ENCODE assay signal across 13 cellular contexts in genomic region chr16:85903576-85903975, GRCh38. TPM values are rescaled to one million over a fixed set of nuclear protein-coding genes. Genes with fewer than 3 reads are reported as not detected.
DNase-seq lines count a peak whose midpoint lies in the region; ATAC-seq and TF ChIP-seq lines count a peak whose summit lies in the region.
"Had no signal": no experiment of that assay in that cellular context is flagged by ENCODE, and none has a peak within 500 bp of the region (broad histone marks: within the 10 kb centered on the region; RNA-seq: fewer than 3 reads in every experiment).

No MANE protein-coding gene starts in this region.

- H3K4ac ChIP-seq in trophoblast cell (ENCODE audit: low read depth, low read length): no peak overlapping the region

- H3K18ac ChIP-seq in trophoblast cell (ENCODE audit: low read length): no peak overlapping the region

- H3K4me3 ChIP-seq in mucosa of descending colon (no peak overlapping the region), trophoblast cell (ENCODE audit: low read depth, low read length) (no peak overlapping the region)

- H4K12ac ChIP-seq in trophoblast cell (ENCODE audit: low read depth, low read length): no peak overlapping the region

- ATAC-seq in GM18909 (IDR thresholded peaks at IDR 0.05; ENCODE audit: poor library complexity, unreplicated experiment) (peak; percentile 32), mucosa of descending colon (peak; percentile 2)
- ATAC-seq: Panc1 had no signal

- no peak overlapping the region for H3K27ac ChIP-seq in trophoblast cell (ENCODE audit: low read depth, low read length)

- no peaks in the 10 kb centered on the region for H3K36me3 ChIP-seq in mucosa of descending colon (ENCODE audit: low read depth)
- H3K36me3 ChIP-seq in trophoblast cell (ENCODE audit: control insufficient read depth in 1 of 2, insufficient read depth in 2 of 2, low read length in 2 of 2): peaks cover 5 to 15% of the 10 kb centered on the region in 2 experiments

- no peak overlapping the region for H3K14ac ChIP-seq in trophoblast cell (ENCODE audit: low read length)

- H3K4me1 ChIP-seq in mucosa of descending colon (ENCODE audit: low read depth) (peaks cover 14% of the 10 kb centered on the region), trophoblast cell (ENCODE audit: control insufficient read depth in 1 of 2, insufficient read depth in 2 of 2, low read length in 2 of 2) (peaks cover 7% of the 10 kb centered on the region in 2 experiments)

- H3K4me2 ChIP-seq in trophoblast cell (ENCODE audit: low read length): no peak overlapping the region

- H3K9ac ChIP-seq in trophoblast cell (ENCODE audit: low read length): no peak overlapping the region

- H2AK5ac ChIP-seq in trophoblast cell (ENCODE audit: low read length): no peak overlapping the region

- no peaks in the 10 kb centered on the region for H3K27me3 ChIP-seq in trophoblast cell (ENCODE audit: insufficient read depth, low read length)

- H2BK12ac ChIP-seq in trophoblast cell (ENCODE audit: low read length): no peak overlapping the region

- H2BK5ac ChIP-seq in trophoblast cell (ENCODE audit: low read depth, low read length, poor library complexity): no peak overlapping the region

- peak; percentile 82 to 91 for DNase-seq in NCI-H524 (lab: John Stamatoyannopoulos, UW)
- no peak for DNase-seq in NCI-H524 treated with DMSO at 0.1 percent for 48 hours (lab: John Stamatoyannopoulos, UW)
- peak; percentile 73 for DNase-seq in RPMI8226
- DNase-seq in mucosa of descending colon: no peak
- DNase-seq in inferior parietal cortex (ENCODE audit: extremely low spot score): no peak
- DNase-seq in trophoblast cell: no peak
- no peak for DNase-seq in NCI-H1436 (lab: John Stamatoyannopoulos, UW)
- DNase-seq: activated gamma-delta T cell treated with Interleukin-2 at 50 U/mL for 16 hours, foreskin fibroblast, kidney glomerular epithelial cell, NCI-H1417 had no signal

- H2BK120ac ChIP-seq in trophoblast cell (ENCODE audit: insufficient read depth, low read length, poor library complexity): no peak overlapping the region

- no peaks in the 10 kb centered on the region for H3K9me3 ChIP-seq in mucosa of descending colon
- H3K9me3 ChIP-seq in trophoblast cell (ENCODE audit: insufficient read depth, low read depth, low read length): peaks cover 8% of the 10 kb centered on the region

- H3K23ac ChIP-seq in trophoblast cell (ENCODE audit: low read length): no peak overlapping the region

- H2AFZ ChIP-seq in trophoblast cell (ENCODE audit: insufficient read depth, low read length, poor library complexity): no peak overlapping the region

- TF ChIP-seq CTCF in mucosa of descending colon (IDR thresholded peaks at IDR 0.05): no peak

- peaks cover 2% of the 10 kb centered on the region for H3K79me2 ChIP-seq in trophoblast cell (ENCODE audit: control insufficient read depth, insufficient read depth, low read length, poor library complexity)

- no peak overlapping the region for H4K8ac ChIP-seq in trophoblast cell (ENCODE audit: low read depth, low read length)

- WGBS in trophoblast cell (ENCODE audit: extremely low coverage, insufficient coverage, insufficient read length): no CpG with 5 or more reads among the region's 6 CpGs

- H3K79me1 ChIP-seq in trophoblast cell (ENCODE audit: low read length): peaks cover 4% of the 10 kb centered on the region

- intact Hi-C loops in mucosa of descending colon (cut with DNase I, micrococcal nuclease): no loop called here

- H4K91ac ChIP-seq in trophoblast cell (ENCODE audit: low read depth, low read length): no peak overlapping the region

RNA-seq across cellular contexts. Expression of gene IRF8, which starts 4.6 kb away (rescaled TPM):
- 10 to 100 TPM; 28.8 to 55.8 (median 36.5) TPM for total RNA-seq in mucosa of descending colon
- polyA plus RNA-seq in trophoblast cell (2013): 4.1 and 4.2 TPM in 2 replicates

Comparison
In these comparisons a context has a peak if more than half of its experiments do, and no peak if none do; other contexts are left out.
1. DNase-seq: peak in NCI-H524 (2 of 2) and RPMI8226 (single experiment); none in NCI-H524 treated with DMSO at 0.1 percent for 48 hours (single experiment), mucosa of descending colon (0 of 3), inferior parietal cortex (single experiment), trophoblast cell (0 of 2) and NCI-H1436 (single experiment).